ENCODE assay signal across 8 cellular contexts in genomic region chr10:52740913-52741675, GRCh38. TPM values are rescaled to one million over a fixed set of nuclear protein-coding genes. Genes with fewer than 3 reads are reported as not detected.
DNase-seq lines count a peak whose midpoint lies in the region; ATAC-seq and TF ChIP-seq lines count a peak whose summit lies in the region.

No MANE protein-coding gene starts in this region.

- H3K9me2 ChIP-seq in GM23248 (ENCODE audit: insufficient read depth) = no peaks in the 10 kb centered on the region

- no peak overlapping the region for H3K4me2 ChIP-seq in GM23248 (ENCODE audit: unreplicated experiment)

- no peaks in the 10 kb centered on the region for H3K27me3 ChIP-seq in GM23248 (replicated peaks; ENCODE audit: insufficient read depth)
- peaks cover 15% of the 10 kb centered on the region for H3K27me3 ChIP-seq in left ventricle myocardium inferior (ENCODE audit: low read depth)
- H3K27me3 ChIP-seq in gastrocnemius medialis = no peaks in the 10 kb centered on the region

- intact Hi-C loops in left ventricle myocardium inferior (cut with micrococcal nuclease) (no loop called here), gastrocnemius medialis (cut with DNase I; ENCODE audit: low total_unique reads) (no loop called here)

- no peaks in the 10 kb centered on the region for H4K20me1 ChIP-seq in GM23248 (ENCODE audit: insufficient read depth)

- H3K27ac ChIP-seq in GM23248 (no peak overlapping the region), left ventricle myocardium inferior (replicated peaks) (no peak overlapping the region), gastrocnemius medialis (no peak overlapping the region)

- TF ChIP-seq CTCF in LNCaP clone FGC (IDR thresholded peaks at IDR 0.05; ENCODE audit: control insufficient read depth, extremely low read depth, insufficient read depth) (peak; percentile 81), left ventricle myocardium inferior (IDR thresholded peaks at IDR 0.05; ENCODE audit: borderline replicate concordance) (peak; percentile 85), gastrocnemius medialis (IDR thresholded peaks at IDR 0.05 in 4 of 5, conservative IDR thresholded peaks at IDR 0.05 in 1 of 5) (peak in 4 of 5 experiments; percentile 35 to 64 (median 50))

- DNase-seq in NCI-H748 (lab: John Stamatoyannopoulos, UW; ENCODE audit: unreplicated experiment) = peak; percentile 6
- DNase-seq in NCI-H748 treated with DMSO at 0.1 percent for 48 hours (lab: John Stamatoyannopoulos, UW) = no peak
- peak; percentile 37 for DNase-seq in GM23248
- no peak for DNase-seq in LNCaP clone FGC (ENCODE audit: low read depth)
- peak; percentile 79 for DNase-seq in activated CD8-positive, alpha-beta memory T cell treated with anti-CD3 and anti-CD28 coated beads, Interleukin-2, amount 50 U/mL, for 48 hours
- DNase-seq in left ventricle myocardium inferior = no peak
- DNase-seq in gastrocnemius medialis = no peak
- no peak for DNase-seq in DMS79 (lab: John Stamatoyannopoulos, UW)

- in situ Hi-C loops in GM23248 (cut with MboI) = no loop called here
- in situ Hi-C loops in gastrocnemius medialis (cut with MboI; ENCODE audit: low sequenced_read_pairs in 4 of 4) = no loop called here

- H3K9me3 ChIP-seq in GM23248 (ENCODE audit: low read depth) = no peaks in the 10 kb centered on the region
- H3K9me3 ChIP-seq in left ventricle myocardium inferior (replicated peaks) = no peaks in the 10 kb centered on the region
- H3K9me3 ChIP-seq in gastrocnemius medialis = no peaks in the 10 kb centered on the region

- H3K79me2 ChIP-seq in GM23248 (ENCODE audit: insufficient read depth) = no peaks in the 10 kb centered on the region

- ATAC-seq in gastrocnemius medialis = no peak

- H3K4me3 ChIP-seq in GM23248 (no peak overlapping the region), LNCaP clone FGC (ENCODE audit: low read depth, low read length) (no peak overlapping the region), left ventricle myocardium inferior (no peak overlapping the region), gastrocnemius medialis (no peak overlapping the region)

- 26 to 27% methylated on average over 5 of the region's 5 CpGs for WGBS in GM23248 (ENCODE audit: low coverage in 1 of 2, low lambda C conversion rate in 2 of 2, missing lambda C conversion rate in 2 of 2), 2 experiments

- H2AFZ ChIP-seq in GM23248 = no peak overlapping the region

- TF ChIP-seq POLR2A in gastrocnemius medialis (IDR thresholded peaks at IDR 0.05) = no peak

- no peak overlapping the region for H3K9ac ChIP-seq in GM23248

- no peaks in the 10 kb centered on the region for H3K36me3 ChIP-seq in GM23248 (ENCODE audit: low read depth)
- no peaks in the 10 kb centered on the region for H3K36me3 ChIP-seq in left ventricle myocardium inferior
- H3K36me3 ChIP-seq in gastrocnemius medialis = no peaks in the 10 kb centered on the region

- no peaks in the 10 kb centered on the region for H3F3A ChIP-seq in GM23248 (ENCODE audit: insufficient read depth)

- H3K4me1 ChIP-seq in GM23248 (ENCODE audit: insufficient read depth) (no peaks in the 10 kb centered on the region), left ventricle myocardium inferior (no peaks in the 10 kb centered on the region), gastrocnemius medialis (no peaks in the 10 kb centered on the region)

RNA-seq across cellular contexts. Expression of gene MBL2, which starts 31.5 kb away (rescaled TPM):
- total RNA-seq in GM23248 (2014; rRNA removed; shearing (Covaris generic)) = not detected in 2 replicates
- not detected in 2 replicates for polyA plus RNA-seq in GM23248 (2016; fragmentation: Nextera tagmentation; extraction: Ambion mirVana)
- total RNA-seq in left ventricle myocardium inferior = not detected
- under 1 TPM in 2 of 4 donors, not detected in 2; 0.07 to 0.11 TPM for total RNA-seq in gastrocnemius medialis

Comparison
In these comparisons a context has a peak if more than half of its experiments do, and no peak if none do; other contexts are left out.
1. DNase-seq: peak in NCI-H748 (single experiment), GM23248 (single experiment) and activated CD8-positive, alpha-beta memory T cell treated with anti-CD3 and anti-CD28 coated beads, Interleukin-2, amount 50 U/mL, for 48 hours (single experiment); none in NCI-H748 treated with DMSO at 0.1 percent for 48 hours (single experiment), LNCaP clone FGC (single experiment), left ventricle myocardium inferior (single experiment), gastrocnemius medialis (0 of 2) and DMS79 (single experiment).
2. Peak in every context shown above with its lines, with median percentiles within 50 percentile points of each other: CTCF ChIP-seq.